8 cellular contexts compared by ENCODE assay signal in the genomic region with DNA sequence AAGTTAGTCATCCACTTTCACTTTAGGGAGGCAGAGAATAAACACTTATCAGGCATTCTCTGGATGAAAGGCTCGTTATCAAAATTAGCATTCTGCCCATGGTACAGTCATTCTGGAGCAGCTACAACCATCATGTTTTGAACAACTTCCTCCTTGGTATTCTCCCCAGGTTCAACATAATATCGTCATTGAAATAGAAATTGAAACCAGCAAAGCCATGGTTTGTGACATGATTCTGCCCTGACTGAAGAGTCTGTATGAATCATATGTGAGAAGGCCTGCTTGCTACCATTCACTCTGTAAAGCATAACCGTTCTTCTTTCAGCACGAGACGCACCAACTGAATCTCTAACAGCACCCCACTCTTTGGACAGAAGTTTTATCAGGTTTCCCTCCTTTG.
DNase-seq lines count a peak whose midpoint lies in the region; ATAC-seq, FAIRE-seq and TF ChIP-seq lines count a peak whose summit lies in the region.

No MANE protein-coding gene starts in this region.

- H3K79me2 ChIP-seq in PC-9 (ENCODE audit: low read depth): no peaks in the 10 kb centered on the region

- peak; percentile 56 for FAIRE-seq in islet of Langerhans (lab: Jason Lieb, UNC)

- 71 to 75% methylated on average over 5 of the region's 5 CpGs for WGBS in testis, 2 donors

- no peak overlapping the region for H3K4me2 ChIP-seq in PC-9

- H3K27me3 ChIP-seq in testis: no peaks in the 10 kb centered on the region
- no peaks in the 10 kb centered on the region for H3K27me3 ChIP-seq in PC-9 (ENCODE audit: insufficient read depth, low read depth)

- H3K9me3 ChIP-seq in testis (no peaks in the 10 kb centered on the region), PC-9 (ENCODE audit: insufficient read depth, low read depth) (no peaks in the 10 kb centered on the region)

- CTCF ChIA-PET in PC-9 (lab: Charles Lee): no interaction called here

- POLR2A ChIA-PET in PC-9 (lab: Charles Lee; ENCODE audit: unreplicated experiment): no interaction called here

- TF ChIP-seq CTCF in testis (IDR thresholded peaks at IDR 0.05) (no peak), PC-9 (conservative IDR thresholded peaks at IDR 0.05) (no peak)

- intact Hi-C loops in testis (cut with DNase I; ENCODE audit: low total_unique reads) (no loop called here), posterior cingulate gyrus (cut with DNase I) (loop anchor here (5.0 to 10.0 kb wide), 3 partner anchors 133 to 471 kb away; no protein-coding TSS in a partner anchor), PC-9 (cut with micrococcal nuclease; ENCODE audit: unreplicated experiment) (loop anchor here (10.0 kb wide), 2 partner anchors 311 to 391 kb away; no protein-coding TSS in a partner anchor)

- no peaks in the 10 kb centered on the region for H3K36me3 ChIP-seq in testis (ENCODE audit: low read depth, missing control alignments)
- no peaks in the 10 kb centered on the region for H3K36me3 ChIP-seq in PC-9 (ENCODE audit: low read depth)

- TF ChIP-seq POLR2A in testis (IDR thresholded peaks at IDR 0.05): no peak

- DNase-seq in testis (no peak), medulla oblongata (ENCODE audit: extremely low spot score) (no peak), posterior cingulate gyrus (no peak), PC-9 (no peak)

- no peaks in the 10 kb centered on the region for H3K9me2 ChIP-seq in PC-9 (ENCODE audit: insufficient read depth)

- BruUV-seq in PC-9 (replicated peaks; lab: Mats Ljungman, UMichigan): no TSS peak

- H3K4me1 ChIP-seq in testis (no peaks in the 10 kb centered on the region), PC-9 (replicated peaks; ENCODE audit: insufficient read depth) (no peaks in the 10 kb centered on the region)

- no peak overlapping the region for H2AFZ ChIP-seq in PC-9

- no peaks in the 10 kb centered on the region for H3F3A ChIP-seq in PC-9 (ENCODE audit: insufficient read depth, low read depth)

- H3K4me3 ChIP-seq in testis (no peak overlapping the region), PC-9 (no peak overlapping the region)

- no peak overlapping the region for H3K27ac ChIP-seq in testis
- no peak overlapping the region for H3K27ac ChIP-seq in PC-9

- peak; percentile 99 for ATAC-seq in GM18517 (IDR thresholded peaks at IDR 0.05; ENCODE audit: unreplicated experiment)
- ATAC-seq in GM21528 (IDR thresholded peaks at IDR 0.05; ENCODE audit: low FRiP score, unreplicated experiment): peak; percentile 97
- ATAC-seq in HG03565 (IDR thresholded peaks at IDR 0.05; ENCODE audit: unreplicated experiment): peak; percentile 99

- H4K20me1 ChIP-seq in PC-9 (ENCODE audit: insufficient read depth): no peaks in the 10 kb centered on the region
